In the genomic region with DNA sequence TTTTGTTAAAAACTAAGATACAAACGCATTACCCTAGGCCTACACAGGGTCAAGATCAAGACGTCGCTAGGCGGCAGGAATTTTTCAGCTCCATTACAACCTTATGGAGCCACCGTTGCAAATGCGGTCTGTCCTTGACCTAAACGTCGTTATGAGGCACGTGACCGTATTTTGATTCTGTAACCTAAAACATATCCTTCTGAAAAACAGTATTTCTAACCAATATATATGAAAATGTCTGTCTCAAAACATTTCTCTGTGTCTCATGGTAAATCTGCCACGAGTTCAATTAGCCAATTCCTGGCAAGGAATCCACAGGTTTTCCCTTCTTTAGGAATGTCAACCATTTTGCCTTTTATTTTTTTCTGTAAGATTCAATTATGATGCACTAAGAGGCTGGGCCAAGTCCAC, we compare ENCODE assay signal across 1 cellular context.
TF ChIP-seq lines count a peak whose summit lies in the region.

No MANE protein-coding gene starts in this region.

TF ChIP-seq in GM12878, 131 proteins besides CTCF, POLR2A, EP300 and RAD21 (continued from another document):
- TF ChIP-seq, protein P1, sequence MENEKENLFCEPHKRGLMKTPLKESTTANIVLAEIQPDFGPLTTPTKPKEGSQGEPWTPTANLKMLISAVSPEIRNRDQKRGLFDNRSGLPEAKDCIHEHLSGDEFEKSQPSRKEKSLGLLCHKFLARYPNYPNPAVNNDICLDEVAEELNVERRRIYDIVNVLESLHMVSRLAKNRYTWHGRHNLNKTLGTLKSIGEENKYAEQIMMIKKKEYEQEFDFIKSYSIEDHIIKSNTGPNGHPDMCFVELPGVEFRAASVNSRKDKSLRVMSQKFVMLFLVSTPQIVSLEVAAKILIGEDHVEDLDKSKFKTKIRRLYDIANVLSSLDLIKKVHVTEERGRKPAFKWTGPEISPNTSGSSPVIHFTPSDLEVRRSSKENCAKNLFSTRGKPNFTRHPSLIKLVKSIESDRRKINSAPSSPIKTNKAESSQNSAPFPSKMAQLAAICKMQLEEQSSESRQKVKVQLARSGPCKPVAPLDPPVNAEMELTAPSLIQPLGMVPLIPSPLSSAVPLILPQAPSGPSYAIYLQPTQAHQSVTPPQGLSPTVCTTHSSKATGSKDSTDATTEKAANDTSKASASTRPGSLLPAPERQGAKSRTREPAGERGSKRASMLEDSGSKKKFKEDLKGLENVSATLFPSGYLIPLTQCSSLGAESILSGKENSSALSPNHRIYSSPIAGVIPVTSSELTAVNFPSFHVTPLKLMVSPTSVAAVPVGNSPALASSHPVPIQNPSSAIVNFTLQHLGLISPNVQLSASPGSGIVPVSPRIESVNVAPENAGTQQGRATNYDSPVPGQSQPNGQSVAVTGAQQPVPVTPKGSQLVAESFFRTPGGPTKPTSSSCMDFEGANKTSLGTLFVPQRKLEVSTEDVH (IDR thresholded peaks at IDR 0.05; ENCODE audit: low read depth, partially characterized antibody), result no peak
